ENCODE assay signal across 8 cellular contexts in the genomic region with DNA sequence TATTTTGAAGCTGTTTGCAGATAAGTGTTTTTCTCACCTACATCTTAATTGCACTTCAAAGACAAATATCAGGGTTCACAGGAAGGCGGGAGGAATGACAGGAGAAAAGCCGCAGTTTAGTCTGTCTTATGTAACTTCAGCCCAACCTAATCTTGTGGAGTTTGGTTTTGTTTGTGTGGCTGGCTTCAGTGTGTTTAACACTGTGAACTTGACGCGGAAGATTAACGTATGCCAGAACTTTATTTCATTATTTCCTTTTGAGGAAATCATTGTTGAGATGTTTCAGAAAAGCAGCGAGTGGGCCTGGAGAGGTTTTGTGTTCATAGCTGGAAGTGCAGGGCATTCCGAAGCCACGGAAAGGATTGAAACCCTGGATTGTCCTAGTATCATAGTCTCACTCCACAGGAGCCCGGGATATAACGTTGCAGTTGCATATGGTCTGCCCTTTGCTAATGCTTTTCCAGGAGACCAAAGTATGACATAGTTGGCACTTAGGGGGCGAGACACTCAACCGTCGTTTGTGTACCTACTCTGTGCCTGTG. TPM values are rescaled to one million over a fixed set of nuclear protein-coding genes. Genes with fewer than 3 reads are reported as not detected.
DNase-seq lines count a peak whose midpoint lies in the region; ATAC-seq lines count a peak whose summit lies in the region.

No MANE protein-coding gene starts in this region.

- no peaks in the 10 kb centered on the region for H3K9me3 Mint-ChIP-seq in effector memory CD8-positive, alpha-beta T cell
- H3K9me3 Mint-ChIP-seq in naive thymus-derived CD8-positive, alpha-beta T cell, result no peaks in the 10 kb centered on the region

- peaks cover 17% of the 10 kb centered on the region for H3K36me3 Mint-ChIP-seq in effector memory CD8-positive, alpha-beta T cell (ENCODE audit: insufficient read depth)
- H3K36me3 Mint-ChIP-seq in naive thymus-derived CD8-positive, alpha-beta T cell, result no peaks in the 10 kb centered on the region

- POLR2A ChIA-PET in naive thymus-derived CD8-positive, alpha-beta T cell (lab: Charles Lee), result interaction anchor here (1.1 kb wide), 1 partner anchor 18 kb away, joined by 3 read pairs; no protein-coding TSS in a partner anchor

- peaks cover 19 to 27% of the 10 kb centered on the region in 2 donors for H3K4me1 Mint-ChIP-seq in effector memory CD8-positive, alpha-beta T cell (ENCODE audit: low read depth in 2 of 2)
- H3K4me1 Mint-ChIP-seq in naive thymus-derived CD8-positive, alpha-beta T cell, result peaks cover 27 to 73% (median 41%) of the 10 kb centered on the region in 4 donors

- DNase-seq in NCI-H1417 (lab: John Stamatoyannopoulos, UW) (peak; percentile 61 to 78 (median 65)), NCI-H1417 treated with DMSO at 0.1 percent for 48 hours (lab: John Stamatoyannopoulos, UW) (no peak), NCI-H526 (lab: John Stamatoyannopoulos, UW) (peak; percentile 44 to 61), NCI-H1436 treated with DMSO at 0.1 percent for 48 hours (lab: John Stamatoyannopoulos, UW) (no peak), amniotic stem cell (lab: John Stamatoyannopoulos, UW) (no peak), posterior vena cava (ENCODE audit: low spot score) (no peak)
- DNase-seq in effector memory CD8-positive, alpha-beta T cell, result no peak
- peak in 3 of 10 donors; percentile 15 to 26 (median 21) for DNase-seq in naive thymus-derived CD8-positive, alpha-beta T cell

- H3K27ac Mint-ChIP-seq in effector memory CD8-positive, alpha-beta T cell, result no peak overlapping the region
- peak overlapping the region in 9 of 10 donors; percentile 9 to 84 (median 70) for H3K27ac Mint-ChIP-seq in naive thymus-derived CD8-positive, alpha-beta T cell

- peak overlapping the region; percentile 70 to 79 for H3K4me3 Mint-ChIP-seq in effector memory CD8-positive, alpha-beta T cell
- H3K4me3 Mint-ChIP-seq in naive thymus-derived CD8-positive, alpha-beta T cell, result peak overlapping the region; percentile 75 to 94 (median 88)

- intact Hi-C loops in posterior vena cava (cut with DNase I), result no loop called here

- ATAC-seq in effector memory CD8-positive, alpha-beta T cell (replicated peaks), result no peak
- no peak for ATAC-seq in naive thymus-derived CD8-positive, alpha-beta T cell

- peaks cover 14 to 31% of the 10 kb centered on the region in 2 donors for H3K27me3 Mint-ChIP-seq in effector memory CD8-positive, alpha-beta T cell
- peaks cover 0 to 9% (median 6%) of the 10 kb centered on the region in 5 donors for H3K27me3 Mint-ChIP-seq in naive thymus-derived CD8-positive, alpha-beta T cell

RNA-seq across cellular contexts. Expression of gene PELI2, which starts 2.0 kb away (rescaled TPM):
- 10 to 100 TPM; 13.1 to 14.1 TPM for total RNA-seq in naive thymus-derived CD8-positive, alpha-beta T cell
- polyA plus RNA-seq in naive thymus-derived CD8-positive, alpha-beta T cell, result 1 to 10 TPM in 2 of 3 donors, under 1 TPM in 1; 0.91 to 1.9 (median 1.0) TPM
- total RNA-seq in posterior vena cava, result 10 to 100 TPM; 16.0 to 17.5 TPM

Comparison
In these comparisons a context has a peak if more than half of its experiments do, and no peak if none do; other contexts are left out.
1. DNase-seq: peak in NCI-H1417 (3 of 3) and NCI-H526 (2 of 2); none in NCI-H1417 treated with DMSO at 0.1 percent for 48 hours (single experiment), effector memory CD8-positive, alpha-beta T cell (0 of 3), NCI-H1436 treated with DMSO at 0.1 percent for 48 hours (single experiment), amniotic stem cell (single experiment) and posterior vena cava (single experiment).
2. H3K27ac Mint-ChIP-seq: peak in naive thymus-derived CD8-positive, alpha-beta T cell (9 of 10); none in effector memory CD8-positive, alpha-beta T cell (0 of 2).